ENCODE assay signal across 29 cellular contexts in the genomic region with DNA sequence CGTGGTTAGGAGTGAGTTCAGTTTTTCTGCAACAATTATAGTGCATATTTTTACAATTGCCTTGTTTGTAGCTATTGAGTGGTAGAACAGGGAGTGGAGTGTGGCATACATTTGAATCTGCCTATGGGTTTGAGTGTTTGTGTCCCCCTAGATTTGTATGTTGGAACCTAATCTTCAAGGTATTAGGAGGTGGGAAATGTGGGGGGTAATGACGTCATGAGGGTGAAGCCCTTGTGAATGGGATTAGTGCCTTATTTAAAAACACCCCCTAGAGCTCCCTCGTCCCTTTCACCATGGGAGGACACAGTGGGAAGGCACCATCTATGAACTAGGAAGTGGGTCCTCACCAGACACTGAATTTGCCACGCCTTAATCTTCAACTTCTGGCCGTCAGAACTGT.
"Had no signal": no experiment of that assay in that cellular context is flagged by ENCODE, and none has a peak within 500 bp of the region (broad histone marks: within the 10 kb centered on the region; RNA-seq: fewer than 3 reads in every experiment).

No MANE protein-coding gene starts in this region.

- H3K4me1 ChIP-seq: colonic mucosa, esophagus muscularis mucosa, esophagus squamous epithelium, foreskin keratinocyte, gastrocnemius medialis, gastroesophageal sphincter, heart left ventricle, heart right ventricle had no signal

- H3K9me3 Mint-ChIP-seq: dendritic cell treated with granulocyte-macrophage colony-stimulating factor and Interleukin-4, amounts not matched to agents 40 ng/mL and 50 ng/mL, for 4 days; effector memory CD8-positive, alpha-beta T cell had no signal

- H3K27me3 Mint-ChIP-seq: dendritic cell treated with granulocyte-macrophage colony-stimulating factor and Interleukin-4, amounts not matched to agents 40 ng/mL and 50 ng/mL, for 4 days; effector memory CD8-positive, alpha-beta T cell had no signal

- H3K4me3 Mint-ChIP-seq: dendritic cell treated with granulocyte-macrophage colony-stimulating factor and Interleukin-4, amounts not matched to agents 40 ng/mL and 50 ng/mL, for 4 days; effector memory CD8-positive, alpha-beta T cell; endodermal cell had no signal

- H3K27ac Mint-ChIP-seq: dendritic cell treated with granulocyte-macrophage colony-stimulating factor and Interleukin-4, amounts not matched to agents 40 ng/mL and 50 ng/mL, for 4 days; effector memory CD8-positive, alpha-beta T cell; endodermal cell had no signal

- H3K9me3 ChIP-seq: colonic mucosa, esophagus muscularis mucosa, esophagus squamous epithelium, gastrocnemius medialis, gastroesophageal sphincter, heart left ventricle, heart right ventricle had no signal

- H3K27me3 ChIP-seq: colonic mucosa, esophagus muscularis mucosa, esophagus squamous epithelium, foreskin keratinocyte, gastrocnemius medialis, gastroesophageal sphincter, heart left ventricle, heart right ventricle had no signal

- FAIRE-seq: colon, endometrium, endothelial cell of umbilical vein, frontal cortex had no signal

- ATAC-seq: effector memory CD8-positive, alpha-beta T cell; esophagus mucosa; foreskin keratinocyte; gastrocnemius medialis; gastroesophageal sphincter; heart left ventricle; heart right ventricle had no signal

- H3K27ac ChIP-seq: colonic mucosa, coronary artery, dorsolateral prefrontal cortex, epithelial cell of prostate, esophagus muscularis mucosa, esophagus squamous epithelium, foreskin keratinocyte, gastrocnemius medialis, gastroesophageal sphincter, heart left ventricle, heart right ventricle had no signal

- DNase-seq: colonic mucosa; cortex of kidney; dermis blood vessel endothelial cell; dorsolateral prefrontal cortex; effector CD4-positive, alpha-beta T cell; effector CD8-positive, alpha-beta T cell; effector memory CD4-positive, alpha-beta T cell; effector memory CD8-positive, alpha-beta T cell; endodermal cell; erythroblast; esophagus squamous epithelium; foreskin fibroblast; foreskin keratinocyte; foreskin melanocyte; gastrocnemius medialis; glutamatergic neuron; head of caudate nucleus; heart left ventricle; heart right ventricle had no signal

- H3K4me3 ChIP-seq: colonic mucosa, coronary artery, dorsolateral prefrontal cortex, esophagus muscularis mucosa, esophagus squamous epithelium, gastrocnemius medialis, gastroesophageal sphincter, heart left ventricle, heart right ventricle had no signal

- H3K36me3 ChIP-seq: colonic mucosa, esophagus muscularis mucosa, esophagus squamous epithelium, gastrocnemius medialis, gastroesophageal sphincter, heart left ventricle, heart right ventricle had no signal
